Comparison of ENCODE assay signal across 8 cellular contexts in genomic region chr12:45670339-45671065, GRCh38. TPM values are rescaled to one million over a fixed set of nuclear protein-coding genes. Genes with fewer than 3 reads are reported as not detected.
A peak's percentile ranks its signal among the peaks of the same experiment; 100 is the strongest.
DNase-seq lines count a peak whose midpoint lies in the region; ATAC-seq, FAIRE-seq and TF ChIP-seq lines count a peak whose summit lies in the region.

No MANE protein-coding gene starts in this region.

- H3K36me3 Mint-ChIP-seq in activated CD8-positive, alpha-beta memory T cell treated with anti-CD3 and anti-CD28 coated beads, Interleukin-2, amount 10 ng/mL, durations not matched to agents 7 days and 5 days = peaks cover 12% of the 10 kb centered on the region

- H3K27me3 Mint-ChIP-seq in activated CD8-positive, alpha-beta memory T cell treated with anti-CD3 and anti-CD28 coated beads, Interleukin-2, amount 10 ng/mL, durations not matched to agents 7 days and 5 days = no peaks in the 10 kb centered on the region

- no peaks in the 10 kb centered on the region for H3K9me3 Mint-ChIP-seq in activated CD8-positive, alpha-beta memory T cell treated with anti-CD3 and anti-CD28 coated beads, Interleukin-2, amount 10 ng/mL, durations not matched to agents 7 days and 5 days (ENCODE audit: low read depth)

- FAIRE-seq in small intestine (lab: Jason Lieb, UNC) = no peak

- no peaks in the 10 kb centered on the region for H3K36me3 ChIP-seq in small intestine (ENCODE audit: control insufficient read depth in 2 of 2, insufficient read depth in 2 of 2, low read length in 2 of 2)

- H3K27me3 ChIP-seq in small intestine (ENCODE audit: control insufficient read depth in 2 of 2, insufficient read depth in 2 of 2, low read length in 2 of 2) = no peaks in the 10 kb centered on the region

- peaks cover 45% of the 10 kb centered on the region for H3K4me1 Mint-ChIP-seq in activated CD8-positive, alpha-beta memory T cell treated with anti-CD3 and anti-CD28 coated beads, Interleukin-2, amount 10 ng/mL, durations not matched to agents 7 days and 5 days

- no peak for TF ChIP-seq POLR2A in erythroblast (IDR thresholded peaks at IDR 0.05; ENCODE audit: low read length)

- WGBS in small intestine, 3 donors = 66 to 97% (median 76%) methylated on average over 5 of the region's 5 CpGs

- peak overlapping the region; percentile 28 for H3K4me3 Mint-ChIP-seq in activated CD8-positive, alpha-beta memory T cell treated with anti-CD3 and anti-CD28 coated beads, Interleukin-2, amount 10 ng/mL, durations not matched to agents 7 days and 5 days

- CTCF ChIA-PET in activated CD8-positive, alpha-beta memory T cell treated with anti-CD3 and anti-CD28 coated beads, Interleukin-2, amount 10 ng/mL, durations not matched to agents 7 days and 5 days (lab: Charles Lee) = interaction anchor here (1.0 to 4.7 kb wide), 6 partner anchors 8 to 321 kb away, joined by 3 to 70 read pairs (median 4); partner anchors contain the start of gene ARID2

- intact Hi-C loops in head of caudate nucleus (cut with DNase I) = no loop called here

- no peak overlapping the region for H3K27ac ChIP-seq in small intestine (ENCODE audit: low read depth in 1 of 2, low read length in 1 of 2)

- no peak overlapping the region for H3K4me3 ChIP-seq in small intestine (ENCODE audit: low read depth in 1 of 2, low read length in 2 of 2)

- H3K27ac Mint-ChIP-seq in activated CD8-positive, alpha-beta memory T cell treated with anti-CD3 and anti-CD28 coated beads, Interleukin-2, amount 10 ng/mL, durations not matched to agents 7 days and 5 days = peak overlapping the region; percentile 95

- no peak for DNase-seq in activated CD8-positive, alpha-beta memory T cell treated with anti-CD3 and anti-CD28 coated beads, Interleukin-2, amount 10 ng/mL, durations not matched to agents 7 days and 5 days
- no peak for DNase-seq in activated CD8-positive, alpha-beta memory T cell treated with anti-CD3 and anti-CD28 coated beads, Interleukin-2, amount 50 U/mL, for 48 hours
- DNase-seq in RPMI8226 (peak; percentile 52), small intestine (peak; percentile 51), erythroblast (lab: John Stamatoyannopoulos, UW) (no peak), NK-92 (lab: John Stamatoyannopoulos, UW; ENCODE audit: unreplicated experiment) (no peak), head of caudate nucleus (no peak)

- no peaks in the 10 kb centered on the region for H3K4me1 ChIP-seq in small intestine (ENCODE audit: control insufficient read depth in 2 of 2, insufficient read depth in 1 of 2, low read depth in 1 of 2, low read length in 1 of 2)

- peak; percentile 62 for ATAC-seq in activated CD8-positive, alpha-beta memory T cell treated with anti-CD3 and anti-CD28 coated beads, Interleukin-2, amount 10 ng/mL, durations not matched to agents 7 days and 5 days
- ATAC-seq in HG02938 (IDR thresholded peaks at IDR 0.05; ENCODE audit: unreplicated experiment) = peak; percentile 56

- no peaks in the 10 kb centered on the region for H3K9me3 ChIP-seq in small intestine (ENCODE audit: control insufficient read depth, low read depth)

RNA-seq across cellular contexts. Expression of gene ARID2, which starts 59.0 kb away (rescaled TPM):
- 10 to 100 TPM; 38.3 to 49.6 TPM for total RNA-seq in activated CD8-positive, alpha-beta memory T cell treated with anti-CD3 and anti-CD28 coated beads, Interleukin-2, amount 10 ng/mL, durations not matched to agents 7 days and 5 days
- 1 to 10 TPM; 5.1 to 6.7 (median 5.3) TPM for polyA plus RNA-seq in small intestine

Comparison
In these comparisons a context has a peak if more than half of its experiments do, and no peak if none do; other contexts are left out.
1. DNase-seq: peak in RPMI8226 (single experiment) and small intestine (single experiment); none in activated CD8-positive, alpha-beta memory T cell treated with anti-CD3 and anti-CD28 coated beads, Interleukin-2, amount 10 ng/mL, durations not matched to agents 7 days and 5 days (single experiment), activated CD8-positive, alpha-beta memory T cell treated with anti-CD3 and anti-CD28 coated beads, Interleukin-2, amount 50 U/mL, for 48 hours (single experiment), erythroblast (0 of 2), NK-92 (single experiment) and head of caudate nucleus (0 of 42).